19 cellular contexts compared by ENCODE assay signal in genomic region chr10:123990889-123991288, GRCh38.
A peak's percentile ranks its signal among the peaks of the same experiment; 100 is the strongest.
DNase-seq lines count a peak whose midpoint lies in the region; ATAC-seq, FAIRE-seq and TF ChIP-seq lines count a peak whose summit lies in the region.
"Had no signal": no experiment of that assay in that cellular context is flagged by ENCODE, and none has a peak within 500 bp of the region (broad histone marks: within the 10 kb centered on the region; RNA-seq: fewer than 3 reads in every experiment).

No MANE protein-coding gene starts in this region.

- H3K27ac Mint-ChIP-seq in nephron progenitor cell, result no peak overlapping the region
- H3K27ac Mint-ChIP-seq: CD8-positive, alpha-beta memory T cell had no signal

- peaks cover 73% of the 10 kb centered on the region for H3K27me3 Mint-ChIP-seq in nephron progenitor cell (ENCODE audit: low read depth, poor library complexity)

- H3K4me1 Mint-ChIP-seq in nephron progenitor cell, result peaks cover 10% of the 10 kb centered on the region

- no peak for ATAC-seq in left colon
- ATAC-seq: HepG2, Panc1 had no signal

- H3K9me3 ChIP-seq in HUES64 (ENCODE audit: insufficient read depth, low read depth, low read length) (no peaks in the 10 kb centered on the region), esophagus muscularis mucosa (no peaks in the 10 kb centered on the region), right atrium auricular region (no peaks in the 10 kb centered on the region)

- DNase-seq in D341Med (ENCODE audit: low spot score), result peak; percentile 0
- DNase-seq in esophagus muscularis mucosa (ENCODE audit: extremely low spot score), result peak; percentile 75
- DNase-seq in nephron progenitor cell, result no peak
- no peak for DNase-seq in right atrium auricular region (ENCODE audit: low spot score)
- no peak for DNase-seq in NCI-H187 treated with DMSO at 0.1 percent for 48 hours (lab: John Stamatoyannopoulos, UW)
- no peak for DNase-seq in H54 (ENCODE audit: insufficient read length, low spot score)
- no peak for DNase-seq in left colon
- DNase-seq: ACHN; CD8-positive, alpha-beta memory T cell; GM23248; NCI-H1105; NCI-H187; NCI-H2171; NCI-H774; SHP77 had no signal

- H3K27me3 ChIP-seq in HUES64 (ENCODE audit: insufficient read depth, low read length) (peaks cover 64% of the 10 kb centered on the region), esophagus muscularis mucosa (peaks cover 0 to 23% (median 8%) of the 10 kb centered on the region in 4 donors), right atrium auricular region (peaks cover 9 to 26% of the 10 kb centered on the region in 2 donors)

- no peaks in the 10 kb centered on the region for H3K36me3 Mint-ChIP-seq in nephron progenitor cell (ENCODE audit: low read depth)
- H3K36me3 Mint-ChIP-seq: CD8-positive, alpha-beta memory T cell had no signal

- TF ChIP-seq POLR2A in esophagus muscularis mucosa (IDR thresholded peaks at IDR 0.05; ENCODE audit: low read depth), result no peak
- no peak for TF ChIP-seq POLR2A in H54 (IDR thresholded peaks at IDR 0.05; ENCODE audit: low read depth, low read length)

- H3K36me3 ChIP-seq in HUES64 (ENCODE audit: insufficient read depth, low read length) (no peaks in the 10 kb centered on the region), esophagus muscularis mucosa (no peaks in the 10 kb centered on the region), right atrium auricular region (no peaks in the 10 kb centered on the region)

- TF ChIP-seq CTCF in esophagus muscularis mucosa (IDR thresholded peaks at IDR 0.05) (no peak), nephron progenitor cell (IDR thresholded peaks at IDR 0.05) (no peak), right atrium auricular region (IDR thresholded peaks at IDR 0.05) (no peak)

- H3K9me3 Mint-ChIP-seq in nephron progenitor cell, result peaks cover 20% of the 10 kb centered on the region

- FAIRE-seq in H54 (lab: Jason Lieb, UNC), result no peak
- FAIRE-seq: HepG2 had no signal

- H3K27ac ChIP-seq in HUES64 (ENCODE audit: low read depth, low read length), result no peak overlapping the region
- no peak overlapping the region for H3K27ac ChIP-seq in esophagus muscularis mucosa (replicated peaks in 1 of 4)
- no peak overlapping the region for H3K27ac ChIP-seq in right atrium auricular region
- H3K27ac ChIP-seq: GM23248, KMS-11 had no signal

- WGBS in HUES64, result 82% methylated on average over 10 of the region's 10 CpGs
- WGBS in esophagus muscularis mucosa, result 74% methylated on average over 10 of the region's 10 CpGs

- peak overlapping the region; percentile 71 for H3K4me3 Mint-ChIP-seq in nephron progenitor cell
- H3K4me3 Mint-ChIP-seq: CD8-positive, alpha-beta memory T cell had no signal

- intact Hi-C loops in esophagus muscularis mucosa (cut with DNase I), result loop anchor here (5.0 kb wide), 2 partner anchors 166 to 271 kb away; no protein-coding TSS in a partner anchor
- intact Hi-C loops in left colon (cut with DNase I, micrococcal nuclease), result loop anchor here (5.0 kb wide), 2 partner anchors 396 to 401 kb away; no protein-coding TSS in a partner anchor

- TF ChIP-seq EP300 in esophagus muscularis mucosa (IDR thresholded peaks at IDR 0.05), result no peak

- no peak overlapping the region for H3K9ac ChIP-seq in HUES64 (ENCODE audit: low read depth, low read length)
- H3K9ac ChIP-seq: GM23248, KMS-11 had no signal

- H3K4me1 ChIP-seq in HUES64 (ENCODE audit: insufficient read depth, low read length) (peaks cover 6% of the 10 kb centered on the region; the same call in 1 of the 2 replicates), esophagus muscularis mucosa (peaks cover 17 to 34% (median 32%) of the 10 kb centered on the region in 4 donors), right atrium auricular region (peaks cover 0 to 18% of the 10 kb centered on the region in 2 donors)

- H3K4me3 ChIP-seq in HUES64 (ENCODE audit: low read length) (0 out of 2 replicates have a peak overlapping the region, but pooled peaks have one; percentile 7), esophagus muscularis mucosa (peak overlapping the region in 1 of 4 donors; percentile 52), right atrium auricular region (no peak overlapping the region)

Comparison
In these comparisons a context has a peak if more than half of its experiments do, and no peak if none do; other contexts are left out.
1. DNase-seq: peak in D341Med (single experiment) and esophagus muscularis mucosa (single experiment); none in nephron progenitor cell (single experiment), right atrium auricular region (single experiment), NCI-H187 treated with DMSO at 0.1 percent for 48 hours (single experiment), H54 (single experiment) and left colon (0 of 2).